ENCODE assay signal across 8 cellular contexts in genomic region chr16:89701425-89702406, GRCh38. TPM values are rescaled to one million over a fixed set of nuclear protein-coding genes. Genes with fewer than 3 reads are reported as not detected.
DNase-seq lines count a peak whose midpoint lies in the region; ATAC-seq and TF ChIP-seq lines count a peak whose summit lies in the region.

TSS of gene SPATA2L (minus strand) at chr16:89701705. CDS start at chr16:89701232, 473 bp downstream.

- H3K27ac ChIP-seq in CD4-positive, alpha-beta memory T cell (ENCODE audit: low read depth, low read length) = peak within 1 kb of the TSS; percentile 80
- H3K27ac ChIP-seq in ectodermal cell (ENCODE audit: insufficient read depth, low read depth, low read length, poor library complexity, severe bottlenecking) (peak within 1 kb of the TSS; percentile 73), lung (ENCODE audit: low read depth in 1 of 2, low read length in 1 of 2) (peak within 1 kb of the TSS; percentile 68 to 92)

- H3K27ac Mint-ChIP-seq in CD4-positive, alpha-beta memory T cell = peak within 1 kb of the TSS; percentile 84 to 95 (median 92)
- peak within 1 kb of the TSS; percentile 71 for H3K27ac Mint-ChIP-seq in activated CD4-positive, alpha-beta memory T cell treated with anti-CD3 and anti-CD28 coated beads, Interleukin-2, amount 10 ng/mL, durations not matched to agents 7 days and 5 days

- H3K4me3 Mint-ChIP-seq in CD4-positive, alpha-beta memory T cell = peak within 1 kb of the TSS; percentile 69 to 87 (median 82)
- peak within 1 kb of the TSS; percentile 77 for H3K4me3 Mint-ChIP-seq in activated CD4-positive, alpha-beta memory T cell treated with anti-CD3 and anti-CD28 coated beads, Interleukin-2, amount 10 ng/mL, durations not matched to agents 7 days and 5 days

- H3K4me1 Mint-ChIP-seq in CD4-positive, alpha-beta memory T cell = peaks cover 9 to 34% (median 20%) of the 10 kb centered on the region in 4 donors
- peaks cover 30% of the 10 kb centered on the region for H3K4me1 Mint-ChIP-seq in activated CD4-positive, alpha-beta memory T cell treated with anti-CD3 and anti-CD28 coated beads, Interleukin-2, amount 10 ng/mL, durations not matched to agents 7 days and 5 days

- peak; percentile 97 to 100 (median 99) for DNase-seq in CD4-positive, alpha-beta memory T cell
- DNase-seq in NCI-H82 (lab: John Stamatoyannopoulos, UW) (peak; percentile 97), lung (ENCODE audit: low spot score) (peak; percentile 94)
- DNase-seq in activated CD4-positive, alpha-beta memory T cell treated with anti-CD3 and anti-CD28 coated beads, Interleukin-2, amount 10 ng/mL, durations not matched to agents 7 days and 5 days = peak; percentile 96
- DNase-seq in stimulated activated CD4-positive, alpha-beta T cell treated with anti-CD3 and anti-CD28 coated beads, TNF-alpha, amount 100 ng/mL, for 4 hours (ENCODE audit: low read depth in 3 of 3) = peak; percentile 96 to 98 (median 97)

- H3K36me3 Mint-ChIP-seq in CD4-positive, alpha-beta memory T cell = peaks cover 0 to 10% of the 10 kb centered on the region in 2 donors
- H3K36me3 Mint-ChIP-seq in activated CD4-positive, alpha-beta memory T cell treated with anti-CD3 and anti-CD28 coated beads, Interleukin-2, amount 10 ng/mL, durations not matched to agents 7 days and 5 days (ENCODE audit: low read depth) = no peaks in the 10 kb centered on the region

- ATAC-seq in GM19395 (IDR thresholded peaks at IDR 0.05; ENCODE audit: unreplicated experiment) (peak; percentile 66), HG03521 (IDR thresholded peaks at IDR 0.05; ENCODE audit: unreplicated experiment) (peak; percentile 63), lung (ENCODE audit: insufficient read depth, low FRiP score) (peak; percentile 84)

- H3K27me3 Mint-ChIP-seq in CD4-positive, alpha-beta memory T cell = no peaks in the 10 kb centered on the region
- no peaks in the 10 kb centered on the region for H3K27me3 Mint-ChIP-seq in activated CD4-positive, alpha-beta memory T cell treated with anti-CD3 and anti-CD28 coated beads, Interleukin-2, amount 10 ng/mL, durations not matched to agents 7 days and 5 days

- H3K9me3 Mint-ChIP-seq in CD4-positive, alpha-beta memory T cell = no peaks in the 10 kb centered on the region
- H3K9me3 Mint-ChIP-seq in activated CD4-positive, alpha-beta memory T cell treated with anti-CD3 and anti-CD28 coated beads, Interleukin-2, amount 10 ng/mL, durations not matched to agents 7 days and 5 days = no peaks in the 10 kb centered on the region

- no peaks in the 10 kb centered on the region for H3K9me3 ChIP-seq in CD4-positive, alpha-beta memory T cell (ENCODE audit: control insufficient read depth in 1 of 2, low read length in 2 of 2)
- H3K9me3 ChIP-seq in ectodermal cell (ENCODE audit: control insufficient read depth, low read length) = no peaks in the 10 kb centered on the region
- H3K9me3 ChIP-seq in lung (ENCODE audit: control insufficient read depth in 2 of 2, insufficient read depth in 1 of 2, low read length in 1 of 2) = no peaks in the 10 kb centered on the region

- H3K4me1 ChIP-seq in CD4-positive, alpha-beta memory T cell (ENCODE audit: insufficient read depth, low read length) = peaks cover 30% of the 10 kb centered on the region
- H3K4me1 ChIP-seq in ectodermal cell (ENCODE audit: control insufficient read depth, insufficient read depth, low read length) (peaks cover 10% of the 10 kb centered on the region), lung (ENCODE audit: control insufficient read depth in 2 of 2, insufficient read depth in 2 of 2, low read length in 2 of 2) (peaks cover 0 to 7% of the 10 kb centered on the region in 2 donors)

- intact Hi-C loops in CD4-positive, alpha-beta memory T cell (cut with micrococcal nuclease) = loop anchor here (1.0 kb wide), 2 partner anchors 21 to 44 kb away; partner anchors contain the start of genes CHMP1A and SPATA33

- POLR2A ChIA-PET in CD4-positive, alpha-beta memory T cell (lab: Charles Lee; ENCODE audit: partially characterized antibody) = interaction anchor here (1.0 to 6.0 kb wide), 15 partner anchors 11 to 171 kb away, joined by 3 to 59 read pairs (median 8); partner anchors contain the start of genes CDK10, CHMP1A, SPATA33 and TCF25
- POLR2A ChIA-PET in activated CD4-positive, alpha-beta memory T cell treated with anti-CD3 and anti-CD28 coated beads, Interleukin-2, amount 10 ng/mL, durations not matched to agents 7 days and 5 days (lab: Charles Lee) = interaction anchor here (1.0 to 8.2 kb wide), 11 partner anchors 8 to 172 kb away, joined by 3 to 49 read pairs (median 10); partner anchors contain the start of genes CDK10, CHMP1A, SPATA33 and TCF25

- no peaks in the 10 kb centered on the region for H3K27me3 ChIP-seq in CD4-positive, alpha-beta memory T cell (ENCODE audit: insufficient read depth, low read length)
- H3K27me3 ChIP-seq in ectodermal cell (ENCODE audit: control insufficient read depth, insufficient read depth, low read length, poor library complexity, severe bottlenecking) (peaks cover 34% of the 10 kb centered on the region), lung (ENCODE audit: control insufficient read depth, insufficient read depth) (no peaks in the 10 kb centered on the region)

- no peaks in the 10 kb centered on the region for H3K36me3 ChIP-seq in CD4-positive, alpha-beta memory T cell (ENCODE audit: insufficient read depth, low read length)
- H3K36me3 ChIP-seq in ectodermal cell (ENCODE audit: control insufficient read depth, insufficient read depth, low read length) = no peaks in the 10 kb centered on the region
- H3K36me3 ChIP-seq in lung (ENCODE audit: control insufficient read depth in 2 of 2, insufficient read depth in 2 of 2, low read length in 2 of 2) = peaks cover 0 to 14% of the 10 kb centered on the region in 2 donors

- WGBS in ectodermal cell, 2 experiments = 1% methylated on average over 97 of the region's 97 CpGs
- WGBS in lung, 2 donors = 1 to 2% methylated on average over 81 to 97 of the region's 97 CpGs

- TF ChIP-seq CTCF in lung (IDR thresholded peaks at IDR 0.05; ENCODE audit: control extremely low read depth, extremely low read depth) = no peak

- peak within 1 kb of the TSS; percentile 34 to 64 for H3K4me3 ChIP-seq in CD4-positive, alpha-beta memory T cell (ENCODE audit: low read length in 2 of 2)
- H3K4me3 ChIP-seq in ectodermal cell (ENCODE audit: insufficient read depth, low read depth, low read length) = peak within 1 kb of the TSS; percentile 68
- peak within 1 kb of the TSS; percentile 57 for H3K4me3 ChIP-seq in lung

- CTCF ChIA-PET in CD4-positive, alpha-beta memory T cell (lab: Charles Lee; ENCODE audit: partially characterized antibody) = interaction anchor here (0.6 to 15.1 kb wide), 11 partner anchors 7 to 208 kb away, joined by 3 to 293 read pairs (median 18); partner anchors contain the start of genes CDK10 and TCF25
- CTCF ChIA-PET in activated CD4-positive, alpha-beta memory T cell treated with anti-CD3 and anti-CD28 coated beads, Interleukin-2, amount 10 ng/mL, durations not matched to agents 7 days and 5 days (lab: Charles Lee) = interaction anchor here (0.6 to 4.7 kb wide), 12 partner anchors 9 to 172 kb away, joined by 3 to 72 read pairs (median 8); partner anchors contain the start of genes CHMP1A, SPATA33 and TCF25

RNA-seq across cellular contexts. Expression of gene SPATA2L, which starts in this region (rescaled TPM):
- total RNA-seq in CD4-positive, alpha-beta memory T cell = 10 to 100 TPM; 12.7 to 13.1 TPM
- polyA plus RNA-seq in CD4-positive, alpha-beta memory T cell = 10 to 100 TPM in 1 of 2 donors, 1 to 10 TPM in 1; 5.4 to 13.0 TPM
- total RNA-seq in activated CD4-positive, alpha-beta memory T cell treated with anti-CD3 and anti-CD28 coated beads, Interleukin-2, amount 10 ng/mL, durations not matched to agents 7 days and 5 days = 10 to 100 TPM in 1 of 2 experiments, 1 to 10 TPM in 1; 9.4 to 10.0 TPM
- polyA plus RNA-seq in ectodermal cell (2013, experiment 1 of 4) = 7.0 TPM
- polyA plus RNA-seq in ectodermal cell (2013, experiment 2 of 4) = 7.2 TPM
- polyA plus RNA-seq in ectodermal cell (2013, experiment 3 of 4) = 7.4 TPM
- 8.8 TPM for polyA plus RNA-seq in ectodermal cell (2013, experiment 4 of 4)
- 10 to 100 TPM in 1 of 2 donors, 1 to 10 TPM in 1; 6.9 to 17.3 TPM for total RNA-seq in lung
- polyA plus RNA-seq in lung = 10 to 100 TPM; 12.1 to 15.1 TPM

Comparison
In these comparisons a context has a peak if more than half of its experiments do, and no peak if none do; other contexts are left out.
1. Peak in every context shown above with its lines: DNase-seq, ATAC-seq, H3K4me3 ChIP-seq and H3K27ac ChIP-seq.